17 cellular contexts compared by ENCODE assay signal in the genomic region with DNA sequence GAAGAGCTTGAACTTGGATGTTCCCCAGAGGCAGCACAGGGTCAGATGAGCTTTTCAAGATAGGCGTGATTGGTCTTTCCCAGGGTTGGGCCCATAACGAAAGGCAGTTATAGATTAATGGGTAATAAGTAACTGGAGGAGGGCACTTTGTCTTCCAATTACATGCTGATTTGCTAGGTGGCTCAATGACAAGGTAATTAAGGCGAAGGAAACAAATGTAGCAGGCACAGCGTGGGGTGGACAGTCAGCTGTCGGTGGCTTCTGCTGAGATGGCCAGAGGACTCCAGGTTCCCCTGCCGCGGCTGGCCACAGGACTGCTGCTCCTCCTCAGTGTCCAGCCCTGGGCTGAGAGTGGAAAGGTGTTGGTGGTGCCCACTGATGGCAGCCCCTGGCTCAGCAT. TPM values are rescaled to one million over a fixed set of nuclear protein-coding genes. Genes with fewer than 3 reads are reported as not detected.
DNase-seq lines count a peak whose midpoint lies in the region; ATAC-seq and TF ChIP-seq lines count a peak whose summit lies in the region.
"Had no signal": no experiment of that assay in that cellular context is flagged by ENCODE, and none has a peak within 500 bp of the region (broad histone marks: within the 10 kb centered on the region; RNA-seq: fewer than 3 reads in every experiment).

A gene (plus strand): TSS at position 185 of the 400 bp plus-strand sequence. CDS start 85 bp downstream, at position 270.

- H3K4me3 Mint-ChIP-seq in neural progenitor cell: no peak within 1 kb of the TSS
- H3K4me3 Mint-ChIP-seq: CD4-positive, alpha-beta T cell had no signal

- no peaks in the 10 kb centered on the region for H3K4me1 ChIP-seq in Karpas-422 (ENCODE audit: low read length)
- peaks cover 3% of the 10 kb centered on the region for H3K4me1 ChIP-seq in neural progenitor cell
- H3K4me1 ChIP-seq: Caco-2 had no signal

- H3K36me3 Mint-ChIP-seq in neural progenitor cell: no peaks in the 10 kb centered on the region

- H3K36me3 ChIP-seq in Karpas-422 (ENCODE audit: insufficient read depth, low read length) (no peaks in the 10 kb centered on the region), neural progenitor cell (no peaks in the 10 kb centered on the region)
- H3K36me3 ChIP-seq: HAP-1 had no signal

- H3F3A ChIP-seq in neural progenitor cell (ENCODE audit: low read depth): no peaks in the 10 kb centered on the region

- no peaks in the 10 kb centered on the region for H3K27me3 ChIP-seq in Karpas-422 (ENCODE audit: low read length)
- H3K27me3 ChIP-seq in neural progenitor cell: no peaks in the 10 kb centered on the region
- H3K27me3 ChIP-seq in dorsolateral prefrontal cortex: peaks cover 0 to 23% (median 0%) of the 10 kb centered on the region in 45 donors

- peaks cover 3% of the 10 kb centered on the region for H3K27me3 Mint-ChIP-seq in neural progenitor cell (ENCODE audit: insufficient read depth, low read depth)

- ATAC-seq in left lobe of liver: peak; percentile 85
- ATAC-seq: GM12878 had no signal

- intact Hi-C loops in dorsolateral prefrontal cortex (cut with DNase I): no loop called here

- H3K9me2 ChIP-seq in Karpas-422 (replicated peaks; ENCODE audit: insufficient read depth, low read length): no peaks in the 10 kb centered on the region

- DNase-seq in Karpas-422 (peak; percentile 6), left lobe of liver (ENCODE audit: low spot score) (peak; percentile 88), neural progenitor cell (ENCODE audit: low spot score) (no peak), ureter (ENCODE audit: low spot score) (no peak), dorsolateral prefrontal cortex (no peak), NCI-H2107 (lab: John Stamatoyannopoulos, UW) (no peak), DMS153 (lab: John Stamatoyannopoulos, UW) (no peak)
- DNase-seq: AML-193; Caco-2; CD4-positive, alpha-beta T cell; DND-41; EL; GM23248 had no signal

- H3K79me2 ChIP-seq in Karpas-422 (ENCODE audit: low read length): no peaks in the 10 kb centered on the region
- H3K79me2 ChIP-seq in neural progenitor cell (ENCODE audit: low read depth): no peaks in the 10 kb centered on the region

- TF ChIP-seq CTCF in neural progenitor cell (IDR thresholded peaks at IDR 0.05): no peak
- no peak for TF ChIP-seq CTCF in dorsolateral prefrontal cortex (IDR thresholded peaks at IDR 0.05 in 54 of 56, conservative IDR thresholded peaks at IDR 0.05 in 2 of 56; ENCODE audit: low read depth in 1 of 56, partially characterized antibody in 56 of 56)

- H2AFZ ChIP-seq in Karpas-422 (ENCODE audit: low read length) (no peak within 1 kb of the TSS), neural progenitor cell (replicated peaks) (no peak within 1 kb of the TSS)
- H2AFZ ChIP-seq: GM23248 had no signal

- H3K27ac ChIP-seq in Karpas-422 (ENCODE audit: low read length) (no peak within 1 kb of the TSS), neural progenitor cell (no peak within 1 kb of the TSS), dorsolateral prefrontal cortex (no peak within 1 kb of the TSS)
- H3K27ac ChIP-seq: C4-2B, GM23248 had no signal

- H3K4me2 ChIP-seq in Karpas-422 (ENCODE audit: low read depth, low read length, poor library complexity, severe bottlenecking): no peak within 1 kb of the TSS
- no peak within 1 kb of the TSS for H3K4me2 ChIP-seq in neural progenitor cell

- H3K4me3 ChIP-seq in Karpas-422 (ENCODE audit: low read length) (no peak within 1 kb of the TSS), neural progenitor cell (no peak within 1 kb of the TSS), dorsolateral prefrontal cortex (no peak within 1 kb of the TSS)
- H3K4me3 ChIP-seq: GM12878, GM23248, HAP-1 had no signal

- no peaks in the 10 kb centered on the region for H4K20me1 ChIP-seq in Karpas-422 (ENCODE audit: insufficient read depth, low read depth, low read length)
- no peaks in the 10 kb centered on the region for H4K20me1 ChIP-seq in neural progenitor cell (ENCODE audit: low read depth)

- H3K9me3 Mint-ChIP-seq in neural progenitor cell: peaks cover 13% of the 10 kb centered on the region
- H3K9me3 Mint-ChIP-seq: CD4-positive, alpha-beta T cell had no signal

- peaks cover 5% of the 10 kb centered on the region for H3K4me1 Mint-ChIP-seq in neural progenitor cell

- H3K9ac ChIP-seq in Karpas-422 (ENCODE audit: low read length) (no peak within 1 kb of the TSS), neural progenitor cell (no peak within 1 kb of the TSS)
- H3K9ac ChIP-seq: GM23248 had no signal

- H3K9me3 ChIP-seq in Karpas-422 (ENCODE audit: low read length) (no peaks in the 10 kb centered on the region), neural progenitor cell (ENCODE audit: low read depth) (no peaks in the 10 kb centered on the region)
- H3K9me3 ChIP-seq: Caco-2, HAP-1 had no signal

- H3K27ac Mint-ChIP-seq in neural progenitor cell: peak within 1 kb of the TSS; percentile 36
- H3K27ac Mint-ChIP-seq: CD4-positive, alpha-beta T cell had no signal

RNA-seq across cellular contexts. Expression of the gene that starts here (rescaled TPM):
- total RNA-seq in Karpas-422 (2014; rRNA removed; shearing (Covaris generic); ENCODE audit: low replicate concordance): not detected in 2 replicates
- total RNA-seq in left lobe of liver: 454 TPM
- total RNA-seq in neural progenitor cell (ENCODE audit: low replicate concordance): not detected in 2 replicates
- 23.2 TPM for total RNA-seq in ureter
- total RNA-seq in dorsolateral prefrontal cortex: not detected
- total RNA-seq: CD4-positive, alpha-beta T cell; G401; GM12878; GM23248 had no signal

Comparison
In these comparisons a context has a peak if more than half of its experiments do, and no peak if none do; other contexts are left out.
1. RNA of the gene that starts here (total RNA-seq): 454 TPM in left lobe of liver (single experiment) and 23.2 TPM in ureter (single experiment); not detected in Karpas-422, not detected in neural progenitor cell and not detected in dorsolateral prefrontal cortex; every median in the first group is over 10 times any median in the second.
2. RNA of the gene that starts here (total RNA-seq): 454 TPM in left lobe of liver (single experiment); 23.2 TPM in ureter (single experiment); every median in the first group is over 10 times any median in the second.
3. Peak in DNase-seq in Karpas-422; RNA of the gene not detected or under 1 TPM.